ENCODE assay signal across 24 cellular contexts in genomic region chr16:85042606-85043005, GRCh38.
"Had no signal": no experiment of that assay in that cellular context is flagged by ENCODE, and none has a peak within 500 bp of the region (broad histone marks: within the 10 kb centered on the region; RNA-seq: fewer than 3 reads in every experiment).

No MANE protein-coding gene starts in this region.

- ATAC-seq: activated CD8-positive, alpha-beta memory T cell treated with anti-CD3 and anti-CD28 coated beads, Interleukin-2, amount 10 ng/mL, durations not matched to agents 7 days and 5 days; activated T-cell treated with anti-CD3 and anti-CD28 coated beads, Interleukin-2, amount 50 U/mL, for 4 hours; PC-3; T-cell had no signal

- H3K27me3 ChIP-seq: brain microvascular endothelial cell, cardiac muscle cell had no signal

- H3K36me3 ChIP-seq: brain microvascular endothelial cell, cardiac muscle cell had no signal

- H3K27ac ChIP-seq: brain microvascular endothelial cell, cardiac muscle cell, SK-N-MC had no signal

- H3K4me3 ChIP-seq: cardiac muscle cell, SK-N-MC had no signal

- DNase-seq: activated B cell treated with CpG ODN at 0.5 μM for 24 hours; activated CD4-positive, alpha-beta T cell treated with anti-CD3 and anti-CD28 coated beads for 1 hour; activated CD4-positive, alpha-beta T cell treated with anti-CD3 and anti-CD28 coated beads, Interleukin-2, amount 10 ng/mL, durations not matched to agents 24 days and 14 days; activated CD4-positive, alpha-beta T cell treated with anti-CD3 and anti-CD28 coated beads, Interleukin-2, amount 50 U/mL, for 48 hours; activated CD8-positive, alpha-beta memory T cell treated with anti-CD3 and anti-CD28 coated beads, Interleukin-2, amount 10 ng/mL, durations not matched to agents 7 days and 5 days; activated effector memory CD4-positive, alpha-beta T cell treated with anti-CD3 and anti-CD28 coated beads, Interleukin-2, amount 50 U/mL, for 16 hours; activated naive CD4-positive, alpha-beta T cell treated with anti-CD3 and anti-CD28 coated beads for 36 hours; activated T-cell treated with anti-CD3 and anti-CD28 coated beads, Interleukin-2, amount 50 U/mL, for 4 hours; amygdala; brain microvascular endothelial cell; Karpas-422; MM.1S; NCI-H1436 treated with DMSO at 0.1 percent for 48 hours; NCI-H187 treated with DMSO at 0.1 percent for 48 hours; NCI-H2081 treated with DMSO at 0.1 percent for 48 hours; NCI-H226; NCI-H526; PC-3; SIG-M5; T-cell; T-helper 2 cell; T1000 had no signal
